Comparison of ENCODE assay signal across 14 cellular contexts in genomic region chr7:77811895-77812685, GRCh38. TPM values are rescaled to one million over a fixed set of nuclear protein-coding genes. Genes with fewer than 3 reads are reported as not detected.
DNase-seq lines count a peak whose midpoint lies in the region; ATAC-seq, FAIRE-seq and TF ChIP-seq lines count a peak whose summit lies in the region.
"Had no signal": no experiment of that assay in that cellular context is flagged by ENCODE, and none has a peak within 500 bp of the region (broad histone marks: within the 10 kb centered on the region; RNA-seq: fewer than 3 reads in every experiment).

No MANE protein-coding gene starts in this region.

- H3K36me3 ChIP-seq in SU-DHL-6 (ENCODE audit: low read length) = peaks cover 14% of the 10 kb centered on the region
- H3K36me3 ChIP-seq in smooth muscle cell (ENCODE audit: low read depth) = peaks cover 14% of the 10 kb centered on the region
- H3K36me3 ChIP-seq in mucosa of descending colon (ENCODE audit: low read depth) = no peaks in the 10 kb centered on the region

- H3K79me2 ChIP-seq in SU-DHL-6 (ENCODE audit: insufficient read depth, low read length) = peaks cover 99% of the 10 kb centered on the region
- H3K79me2 ChIP-seq in smooth muscle cell (ENCODE audit: low read depth) = peaks cover 93% of the 10 kb centered on the region

- 14% methylated on average over 1 of the region's 1 CpG for WGBS in smooth muscle cell (ENCODE audit: low lambda C conversion rate)

- H2AFZ ChIP-seq in SU-DHL-6 (ENCODE audit: low read depth, low read length, severe bottlenecking) (no peak overlapping the region), smooth muscle cell (ENCODE audit: low read depth) (no peak overlapping the region)

- DNase-seq in H54 (ENCODE audit: insufficient read length, low spot score) (no peak), fibroblast of peridontal ligament (ENCODE audit: extremely low read depth) (peak; percentile 86), smooth muscle cell (lab: John Stamatoyannopoulos, UW; ENCODE audit: unreplicated experiment) (no peak), pons (ENCODE audit: low spot score) (no peak), mucosa of descending colon (no peak)
- DNase-seq: activated T-cell treated with anti-CD3 and anti-CD28 coated beads for 4 hours; caudate nucleus; heart left ventricle; naive thymus-derived CD8-positive, alpha-beta T cell; NCI-H774; T-helper 9 cell had no signal

- TF ChIP-seq CTCF in SU-DHL-6 (IDR thresholded peaks at IDR 0.05; ENCODE audit: insufficient read depth, low read length, poor library complexity, severe bottlenecking) (no peak), smooth muscle cell (IDR thresholded peaks at IDR 0.05; ENCODE audit: borderline replicate concordance, insufficient read depth, poor library complexity, severe bottlenecking) (no peak), mucosa of descending colon (IDR thresholded peaks at IDR 0.05) (no peak)

- no peak overlapping the region for H3K4me3 ChIP-seq in SU-DHL-6 (ENCODE audit: insufficient read depth, low read length, poor library complexity, severe bottlenecking)
- no peak overlapping the region for H3K4me3 ChIP-seq in smooth muscle cell
- H3K4me3 ChIP-seq in mucosa of descending colon = no peak overlapping the region
- H3K4me3 ChIP-seq: heart left ventricle had no signal

- no peaks in the 10 kb centered on the region for H3K9me3 ChIP-seq in SU-DHL-6 (ENCODE audit: insufficient read depth, low read length)
- peaks cover 2% of the 10 kb centered on the region for H3K9me3 ChIP-seq in smooth muscle cell (replicated peaks; ENCODE audit: low read depth)
- peaks cover 14% of the 10 kb centered on the region for H3K9me3 ChIP-seq in mucosa of descending colon

- no peak overlapping the region; the same call in 1 of the 2 replicates for H3K27ac ChIP-seq in SU-DHL-6 (ENCODE audit: low read depth, low read length)
- peak overlapping the region; percentile 91 for H3K27ac ChIP-seq in smooth muscle cell (ENCODE audit: low read depth)
- H3K27ac ChIP-seq: heart left ventricle had no signal

- peaks cover 46% of the 10 kb centered on the region for H4K20me1 ChIP-seq in SU-DHL-6 (ENCODE audit: low read depth, low read length)
- peaks cover 12% of the 10 kb centered on the region for H4K20me1 ChIP-seq in smooth muscle cell (ENCODE audit: low read depth)

- H3K4me1 ChIP-seq in smooth muscle cell (ENCODE audit: low read depth) (peaks cover 12% of the 10 kb centered on the region), mucosa of descending colon (ENCODE audit: low read depth) (no peaks in the 10 kb centered on the region)

- ATAC-seq in HG03439 (IDR thresholded peaks at IDR 0.05; ENCODE audit: unreplicated experiment) = no peak
- ATAC-seq in mucosa of descending colon = no peak
- ATAC-seq: heart left ventricle; naive thymus-derived CD8-positive, alpha-beta T cell had no signal

- H3K27me3 ChIP-seq in SU-DHL-6 (ENCODE audit: low read length) (no peaks in the 10 kb centered on the region), smooth muscle cell (ENCODE audit: low read depth) (no peaks in the 10 kb centered on the region)
- H3K27me3 ChIP-seq: heart left ventricle had no signal

- H3F3A ChIP-seq in SU-DHL-6 (ENCODE audit: insufficient read depth) (peaks cover 9% of the 10 kb centered on the region; the same call in 1 of the 2 replicates), smooth muscle cell (ENCODE audit: low read depth) (peaks cover 14% of the 10 kb centered on the region)

- no peak overlapping the region for H3K9ac ChIP-seq in SU-DHL-6 (ENCODE audit: low read length)
- H3K9ac ChIP-seq in smooth muscle cell (ENCODE audit: low read depth) = peak overlapping the region; percentile 65

- FAIRE-seq in H54 (lab: Jason Lieb, UNC) = peak; percentile 15
- FAIRE-seq: G401.6 had no signal

- H3K4me2 ChIP-seq in SU-DHL-6 (ENCODE audit: low read depth, low read length, poor library complexity, severe bottlenecking) = peak overlapping the region; percentile 26
- H3K4me2 ChIP-seq in smooth muscle cell = peak overlapping the region; percentile 75

- intact Hi-C loops in mucosa of descending colon (cut with DNase I, micrococcal nuclease) = no loop called here

- TF ChIP-seq POLR2A in H54 (IDR thresholded peaks at IDR 0.05; ENCODE audit: low read depth, low read length) = no peak

- no peaks in the 10 kb centered on the region for H3K9me2 ChIP-seq in SU-DHL-6 (replicated peaks; ENCODE audit: insufficient read depth, low read length)

RNA-seq across cellular contexts. Expression of gene PHTF2, which starts 13.5 kb away (rescaled TPM):
- total RNA-seq in smooth muscle cell (100 and 130 TPM in 2 replicates), mucosa of descending colon (10 to 100 TPM; 13.1 to 15.2 (median 13.7) TPM)
- 56.5 and 66.6 TPM in 2 replicates for polyA plus RNA-seq in smooth muscle cell

RNA-seq across cellular contexts. Expression of gene TMEM60, which starts 13.9 kb away (rescaled TPM):
- total RNA-seq in smooth muscle cell (12.1 and 28.6 TPM in 2 replicates), mucosa of descending colon (10 to 100 TPM; 12.4 to 20.5 (median 17.4) TPM)
- 22.5 and 28.0 TPM in 2 replicates for polyA plus RNA-seq in smooth muscle cell
